2 cellular contexts compared by ENCODE assay signal in the genomic region with DNA sequence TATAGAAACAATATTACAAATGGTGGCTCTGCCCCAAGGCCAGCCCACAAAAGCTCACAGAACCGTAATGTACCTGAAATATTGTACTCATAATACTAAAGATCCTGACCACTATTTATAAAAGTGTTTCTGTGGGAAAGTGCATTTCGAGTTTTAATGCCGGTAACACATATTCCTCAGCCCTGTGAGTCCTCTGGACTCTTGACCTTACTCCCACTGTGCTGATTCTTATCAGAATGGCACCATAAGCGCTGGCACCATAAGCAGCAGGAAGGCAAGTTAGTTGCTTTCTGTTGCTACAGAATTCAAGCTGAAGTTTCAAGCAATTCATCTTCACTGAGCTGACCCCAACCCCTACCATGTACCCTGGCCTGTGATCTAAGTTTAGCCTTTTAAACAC.
A peak's percentile ranks its signal among the peaks of the same experiment; 100 is the strongest.
TF ChIP-seq lines count a peak whose summit lies in the region.

No MANE protein-coding gene starts in this region.

TF ChIP-seq in GM23338, 12 proteins besides CTCF, POLR2A, EP300 and RAD21 (continued from another document):
- TF ChIP-seq REST (IDR thresholded peaks at IDR 0.05; ENCODE audit: unreplicated experiment), result no peak
- no peak for TF ChIP-seq ETS1 (IDR thresholded peaks at IDR 0.05)
- TF ChIP-seq JUNB (IDR thresholded peaks at IDR 0.05; ENCODE audit: unreplicated experiment), result no peak
- TF ChIP-seq EZH2 (IDR thresholded peaks at IDR 0.05; ENCODE audit: low read depth, unreplicated experiment), result no peak
- no peak for TF ChIP-seq ZNF331 (CRISPR knock-in tag; IDR thresholded peaks at IDR 0.05; ENCODE audit: low read depth)
- TF ChIP-seq, protein P1, sequence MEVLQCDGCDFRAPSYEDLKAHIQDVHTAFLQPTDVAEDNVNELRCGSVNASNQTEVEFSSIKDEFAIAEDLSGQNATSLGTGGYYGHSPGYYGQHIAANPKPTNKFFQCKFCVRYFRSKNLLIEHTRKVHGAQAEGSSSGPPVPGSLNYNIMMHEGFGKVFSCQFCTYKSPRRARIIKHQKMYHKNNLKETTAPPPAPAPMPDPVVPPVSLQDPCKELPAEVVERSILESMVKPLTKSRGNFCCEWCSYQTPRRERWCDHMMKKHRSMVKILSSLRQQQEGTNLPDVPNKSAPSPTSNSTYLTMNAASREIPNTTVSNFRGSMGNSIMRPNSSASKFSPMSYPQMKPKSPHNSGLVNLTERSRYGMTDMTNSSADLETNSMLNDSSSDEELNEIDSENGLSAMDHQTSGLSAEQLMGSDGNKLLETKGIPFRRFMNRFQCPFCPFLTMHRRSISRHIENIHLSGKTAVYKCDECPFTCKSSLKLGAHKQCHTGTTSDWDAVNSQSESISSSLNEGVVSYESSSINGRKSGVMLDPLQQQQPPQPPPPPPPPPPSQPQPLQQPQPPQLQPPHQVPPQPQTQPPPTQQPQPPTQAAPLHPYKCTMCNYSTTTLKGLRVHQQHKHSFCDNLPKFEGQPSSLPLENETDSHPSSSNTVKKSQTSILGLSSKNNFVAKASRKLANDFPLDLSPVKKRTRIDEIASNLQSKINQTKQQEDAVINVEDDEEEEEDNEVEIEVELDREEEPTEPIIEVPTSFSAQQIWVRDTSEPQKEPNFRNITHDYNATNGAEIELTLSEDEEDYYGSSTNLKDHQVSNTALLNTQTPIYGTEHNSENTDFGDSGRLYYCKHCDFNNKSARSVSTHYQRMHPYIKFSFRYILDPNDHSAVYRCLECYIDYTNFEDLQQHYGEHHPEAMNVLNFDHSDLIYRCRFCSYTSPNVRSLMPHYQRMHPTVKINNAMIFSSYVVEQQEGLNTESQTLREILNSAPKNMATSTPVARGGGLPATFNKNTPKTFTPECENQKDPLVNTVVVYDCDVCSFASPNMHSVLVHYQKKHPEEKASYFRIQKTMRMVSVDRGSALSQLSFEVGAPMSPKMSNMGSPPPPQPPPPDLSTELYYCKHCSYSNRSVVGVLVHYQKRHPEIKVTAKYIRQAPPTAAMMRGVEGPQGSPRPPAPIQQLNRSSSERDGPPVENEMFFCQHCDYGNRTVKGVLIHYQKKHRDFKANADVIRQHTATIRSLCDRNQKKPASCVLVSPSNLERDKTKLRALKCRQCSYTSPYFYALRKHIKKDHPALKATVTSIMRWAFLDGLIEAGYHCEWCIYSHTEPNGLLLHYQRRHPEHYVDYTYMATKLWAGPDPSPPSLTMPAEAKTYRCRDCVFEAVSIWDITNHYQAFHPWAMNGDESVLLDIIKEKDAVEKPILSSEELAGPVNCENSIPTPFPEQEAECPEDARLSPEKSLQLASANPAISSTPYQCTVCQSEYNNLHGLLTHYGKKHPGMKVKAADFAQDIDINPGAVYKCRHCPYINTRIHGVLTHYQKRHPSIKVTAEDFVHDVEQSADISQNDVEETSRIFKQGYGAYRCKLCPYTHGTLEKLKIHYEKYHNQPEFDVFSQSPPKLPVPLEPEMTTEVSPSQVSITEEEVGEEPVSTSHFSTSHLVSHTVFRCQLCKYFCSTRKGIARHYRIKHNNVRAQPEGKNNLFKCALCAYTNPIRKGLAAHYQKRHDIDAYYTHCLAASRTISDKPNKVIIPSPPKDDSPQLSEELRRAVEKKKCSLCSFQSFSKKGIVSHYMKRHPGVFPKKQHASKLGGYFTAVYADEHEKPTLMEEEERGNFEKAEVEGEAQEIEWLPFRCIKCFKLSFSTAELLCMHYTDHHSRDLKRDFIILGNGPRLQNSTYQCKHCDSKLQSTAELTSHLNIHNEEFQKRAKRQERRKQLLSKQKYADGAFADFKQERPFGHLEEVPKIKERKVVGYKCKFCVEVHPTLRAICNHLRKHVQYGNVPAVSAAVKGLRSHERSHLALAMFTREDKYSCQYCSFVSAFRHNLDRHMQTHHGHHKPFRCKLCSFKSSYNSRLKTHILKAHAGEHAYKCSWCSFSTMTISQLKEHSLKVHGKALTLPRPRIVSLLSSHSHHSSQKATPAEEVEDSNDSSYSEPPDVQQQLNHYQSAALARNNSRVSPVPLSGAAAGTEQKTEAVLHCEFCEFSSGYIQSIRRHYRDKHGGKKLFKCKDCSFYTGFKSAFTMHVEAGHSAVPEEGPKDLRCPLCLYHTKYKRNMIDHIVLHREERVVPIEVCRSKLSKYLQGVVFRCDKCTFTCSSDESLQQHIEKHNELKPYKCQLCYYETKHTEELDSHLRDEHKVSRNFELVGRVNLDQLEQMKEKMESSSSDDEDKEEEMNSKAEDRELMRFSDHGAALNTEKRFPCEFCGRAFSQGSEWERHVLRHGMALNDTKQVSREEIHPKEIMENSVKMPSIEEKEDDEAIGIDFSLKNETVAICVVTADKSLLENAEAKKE (CRISPR knock-in tag; IDR thresholded peaks at IDR 0.05), result no peak
- no peak for TF ChIP-seq ZNF114 (CRISPR knock-in tag; IDR thresholded peaks at IDR 0.05)
- TF ChIP-seq STAT1 (IDR thresholded peaks at IDR 0.05; ENCODE audit: unreplicated experiment), result no peak
- TF ChIP-seq NANOG (IDR thresholded peaks at IDR 0.05; ENCODE audit: borderline replicate concordance), result no peak

TF ChIP-seq in liver, 16 proteins besides CTCF, POLR2A, EP300 and RAD21 (continued from another document):
- TF ChIP-seq TAF1 (conservative IDR thresholded peaks at IDR 0.05), result no peak
- peak; percentile 13 for TF ChIP-seq ZBTB33 (IDR thresholded peaks at IDR 0.05)
- no peak for TF ChIP-seq GABPA (IDR thresholded peaks at IDR 0.05 in 1 of 2, conservative IDR thresholded peaks at IDR 0.05 in 1 of 2)
- peak; percentile 56 for TF ChIP-seq HNF4G (IDR thresholded peaks at IDR 0.05)
- no peak for TF ChIP-seq NR2F2 (IDR thresholded peaks at IDR 0.05)
- TF ChIP-seq SP1 (IDR thresholded peaks at IDR 0.05), result peak; percentile 89
- peak; percentile 75 to 76 for TF ChIP-seq RXRA (IDR thresholded peaks at IDR 0.05)
- TF ChIP-seq, protein P2, sequence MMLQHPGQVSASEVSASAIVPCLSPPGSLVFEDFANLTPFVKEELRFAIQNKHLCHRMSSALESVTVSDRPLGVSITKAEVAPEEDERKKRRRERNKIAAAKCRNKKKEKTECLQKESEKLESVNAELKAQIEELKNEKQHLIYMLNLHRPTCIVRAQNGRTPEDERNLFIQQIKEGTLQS (IDR thresholded peaks at IDR 0.05), result no peak
- TF ChIP-seq HNF4A (conservative IDR thresholded peaks at IDR 0.05), result peak; percentile 93
- TF ChIP-seq, protein P3, sequence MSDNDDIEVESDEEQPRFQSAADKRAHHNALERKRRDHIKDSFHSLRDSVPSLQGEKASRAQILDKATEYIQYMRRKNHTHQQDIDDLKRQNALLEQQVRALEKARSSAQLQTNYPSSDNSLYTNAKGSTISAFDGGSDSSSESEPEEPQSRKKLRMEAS (IDR thresholded peaks at IDR 0.05), result no peak
- TF ChIP-seq EGR1 (IDR thresholded peaks at IDR 0.05; ENCODE audit: low read depth in 2 of 2), result no peak
- no peak for TF ChIP-seq FOXA1 (IDR thresholded peaks at IDR 0.05)
- no peak for TF ChIP-seq REST (IDR thresholded peaks at IDR 0.05)
TF ChIP-seq in liver: peak in this region for 7.
